Comparison of ENCODE assay signal across 8 cellular contexts in genomic region chr7:106282852-106283251, GRCh38. TPM values are rescaled to one million over a fixed set of nuclear protein-coding genes. Genes with fewer than 3 reads are reported as not detected.
DNase-seq lines count a peak whose midpoint lies in the region; TF ChIP-seq lines count a peak whose summit lies in the region.

No MANE protein-coding gene starts in this region.

- H3K9me3 ChIP-seq in adipocyte (ENCODE audit: control insufficient read depth, low read length): no peaks in the 10 kb centered on the region

- peak overlapping the region; percentile 90 for H3K9ac ChIP-seq in adipocyte (ENCODE audit: low read length)

- H3K36me3 Mint-ChIP-seq in HFFc6 (ENCODE audit: low read depth): 0 out of 2 replicates have a peak, but pooled peaks cover 5% of the 10 kb centered on the region

- peaks cover 51% of the 10 kb centered on the region for H3K4me1 Mint-ChIP-seq in HFFc6 (ENCODE audit: low read depth)

- peaks cover 3% of the 10 kb centered on the region for H3K27me3 Mint-ChIP-seq in HFFc6 (ENCODE audit: insufficient read depth)

- DNase-seq in BJ (ENCODE audit: low read depth) (no peak), HFFc6 (no peak), adipocyte (ENCODE audit: low read depth) (no peak), medulla oblongata (ENCODE audit: extremely low spot score) (peak; percentile 12), NCI-H1417 (lab: John Stamatoyannopoulos, UW) (no peak), NCI-H1048 (lab: John Stamatoyannopoulos, UW) (no peak), DMS 273 (lab: John Stamatoyannopoulos, UW; ENCODE audit: unreplicated experiment) (no peak), CD1c-positive myeloid dendritic cell (ENCODE audit: extremely low spot score) (no peak)

- no peak overlapping the region for H3K27ac Mint-ChIP-seq in HFFc6

- peak overlapping the region; percentile 71; the same call in 1 of the 2 replicates for H3K4me3 ChIP-seq in BJ (ENCODE audit: low read depth, low read length)
- H3K4me3 ChIP-seq in adipocyte (ENCODE audit: low read length): peak overlapping the region; percentile 91

- no peaks in the 10 kb centered on the region for H3K9me3 Mint-ChIP-seq in HFFc6

- H3K36me3 ChIP-seq in BJ (ENCODE audit: control insufficient read depth, insufficient read depth, low read length): no peaks in the 10 kb centered on the region
- H3K36me3 ChIP-seq in adipocyte (ENCODE audit: control insufficient read depth, insufficient read depth, low read length, severe bottlenecking): peaks cover 14% of the 10 kb centered on the region

- POLR2A ChIA-PET in BJ (lab: Charles Lee): no interaction called here

- CTCF ChIA-PET in BJ (lab: Yijun Ruan, JAX): no interaction called here

- TF ChIP-seq CTCF in BJ (IDR thresholded peaks at IDR 0.05; ENCODE audit: insufficient read depth, low read depth, low read length): no peak
- no peak for TF ChIP-seq CTCF in HFFc6 (IDR thresholded peaks at IDR 0.05)

- peak overlapping the region; percentile 95; the same call in 1 of the 2 replicates for H3K4me3 Mint-ChIP-seq in HFFc6

- H3K27me3 ChIP-seq in BJ (ENCODE audit: control insufficient read depth, insufficient read depth, low read length) (no peaks in the 10 kb centered on the region), adipocyte (replicated peaks; ENCODE audit: control insufficient read depth, insufficient read depth, low read length) (no peaks in the 10 kb centered on the region)

- peaks cover 24% of the 10 kb centered on the region for H3K4me1 ChIP-seq in adipocyte (ENCODE audit: control insufficient read depth, insufficient read depth, low read length)

RNA-seq across cellular contexts. Expression of gene NAMPT, which starts 1.9 kb away (rescaled TPM):
- polyA plus RNA-seq in BJ (2011; rRNA removed): 29.9 and 45.2 TPM in 2 replicates
- 30.9 and 32.5 TPM in 2 replicates for polyA minus RNA-seq in BJ (2011; rRNA and poly(A)+ RNA removed)
- 10 to 100 TPM; 36.4 to 52.1 (median 44.6) TPM for total RNA-seq in HFFc6 (2021; fragmentation: NEBNext Ultra II Directional; extraction: Animal tissue kit (Norgen Biotek cat#: 25700))
